14 cellular contexts compared by ENCODE assay signal in genomic region chr15:78093242-78094020, GRCh38. TPM values are rescaled to one million over a fixed set of nuclear protein-coding genes. Genes with fewer than 3 reads are reported as not detected.
DNase-seq lines count a peak whose midpoint lies in the region; ATAC-seq and TF ChIP-seq lines count a peak whose summit lies in the region.
"Had no signal": no experiment of that assay in that cellular context is flagged by ENCODE, and none has a peak within 500 bp of the region (broad histone marks: within the 10 kb centered on the region; RNA-seq: fewer than 3 reads in every experiment).

No MANE protein-coding gene starts in this region.

- H3K4me3 ChIP-seq in upper lobe of left lung: no peak overlapping the region
- H3K4me3 ChIP-seq: A549, thoracic aorta had no signal

- no peak overlapping the region for H4K91ac ChIP-seq in H9 (ENCODE audit: insufficient read length, low read depth, low read length)

- H3K9ac ChIP-seq in H9 (ENCODE audit: extremely low read depth, insufficient read length, low read length): no peak overlapping the region

- H3K27me3 Mint-ChIP-seq in activated CD8-positive, alpha-beta memory T cell treated with anti-CD3 and anti-CD28 coated beads, Interleukin-2, amount 10 ng/mL, durations not matched to agents 7 days and 5 days: no peaks in the 10 kb centered on the region
- H3K27me3 Mint-ChIP-seq in H9 (ENCODE audit: low read depth): peaks cover 48% of the 10 kb centered on the region

- no peak for TF ChIP-seq POLR2A in upper lobe of left lung (IDR thresholded peaks at IDR 0.05)

- H3K4me2 ChIP-seq in H9 (ENCODE audit: insufficient read depth, insufficient read length, low read length): no peak overlapping the region
- H3K4me2 ChIP-seq: A549 had no signal

- H2AK5ac ChIP-seq in H9 (ENCODE audit: insufficient read length, low read length): no peak overlapping the region

- H3K56ac ChIP-seq in H9 (ENCODE audit: insufficient read length, low read depth, low read length): no peak overlapping the region

- H2BK12ac ChIP-seq in H9 (ENCODE audit: insufficient read length, low read depth, low read length): no peak overlapping the region

- H3K27me3 ChIP-seq in upper lobe of left lung: no peaks in the 10 kb centered on the region
- no peaks in the 10 kb centered on the region; the same call in 1 of the 2 replicates for H3K27me3 ChIP-seq in H9 (ENCODE audit: insufficient read depth, low read length)

- H3K4me1 Mint-ChIP-seq in activated CD8-positive, alpha-beta memory T cell treated with anti-CD3 and anti-CD28 coated beads, Interleukin-2, amount 10 ng/mL, durations not matched to agents 7 days and 5 days: peaks cover 41% of the 10 kb centered on the region
- peaks cover 4 to 6% of the 10 kb centered on the region in 2 experiments for H3K4me1 Mint-ChIP-seq in H9

- WGBS in upper lobe of left lung, 2 donors: 67 to 72% methylated on average over 3 to 5 of the region's 5 CpGs
- no CpG with 5 or more reads among the region's 5 CpGs for WGBS in H9 (ENCODE audit: extremely low coverage, insufficient read length, low lambda C conversion rate)

- no peak overlapping the region for H3K23ac ChIP-seq in H9 (ENCODE audit: insufficient read length, low read depth, low read length)

- no peak overlapping the region for H2BK5ac ChIP-seq in H9 (ENCODE audit: insufficient read length, low read length)

- no peak overlapping the region for H2AFZ ChIP-seq in H9 (ENCODE audit: low read length)

- no peak overlapping the region for H3K14ac ChIP-seq in H9 (ENCODE audit: insufficient read depth, low read length)

- ATAC-seq in activated CD8-positive, alpha-beta memory T cell treated with anti-CD3 and anti-CD28 coated beads, Interleukin-2, amount 10 ng/mL, durations not matched to agents 7 days and 5 days: peak; percentile 63
- ATAC-seq in upper lobe of left lung (ENCODE audit: low FRiP score in 2 of 2): peak; percentile 23 to 83

- H3K23me2 ChIP-seq in H9 (ENCODE audit: insufficient read length, low read depth, low read length, poor library complexity, severe bottlenecking): no peaks in the 10 kb centered on the region

- H3K36me3 ChIP-seq in upper lobe of left lung: no peaks in the 10 kb centered on the region
- H3K36me3 ChIP-seq: thoracic aorta had no signal

- H3K4me3 Mint-ChIP-seq in activated CD8-positive, alpha-beta memory T cell treated with anti-CD3 and anti-CD28 coated beads, Interleukin-2, amount 10 ng/mL, durations not matched to agents 7 days and 5 days: no peak overlapping the region
- H3K4me3 Mint-ChIP-seq in H9: no peak overlapping the region

- no peak overlapping the region for H4K5ac ChIP-seq in H9 (ENCODE audit: insufficient read length, low read depth, low read length)

- no peak overlapping the region for H3K4ac ChIP-seq in H9 (ENCODE audit: low read depth, low read length)

- TF ChIP-seq CTCF in upper lobe of left lung (IDR thresholded peaks at IDR 0.05): no peak
- no peak for TF ChIP-seq CTCF in H9 (conservative IDR thresholded peaks at IDR 0.05)

- H4K8ac ChIP-seq in H9 (replicated peaks; ENCODE audit: insufficient read length, low read depth, low read length): no peak overlapping the region

- no peak overlapping the region for H2BK15ac ChIP-seq in H9 (ENCODE audit: low read depth, low read length)

- no peaks in the 10 kb centered on the region for H3K9me3 ChIP-seq in upper lobe of left lung
- no peaks in the 10 kb centered on the region for H3K9me3 ChIP-seq in H9 (ENCODE audit: control insufficient read depth, low read depth, low read length)
- H3K9me3 ChIP-seq: A549, thoracic aorta had no signal

- peak overlapping the region; percentile 61 for H3K27ac Mint-ChIP-seq in activated CD8-positive, alpha-beta memory T cell treated with anti-CD3 and anti-CD28 coated beads, Interleukin-2, amount 10 ng/mL, durations not matched to agents 7 days and 5 days
- no peak overlapping the region for H3K27ac Mint-ChIP-seq in H9

- peaks cover 9% of the 10 kb centered on the region for H3K36me3 Mint-ChIP-seq in activated CD8-positive, alpha-beta memory T cell treated with anti-CD3 and anti-CD28 coated beads, Interleukin-2, amount 10 ng/mL, durations not matched to agents 7 days and 5 days
- no peaks in the 10 kb centered on the region for H3K36me3 Mint-ChIP-seq in H9 (ENCODE audit: insufficient read depth in 1 of 3, low read depth in 3 of 3)

- no peaks in the 10 kb centered on the region for H4K20me1 ChIP-seq in H9 (ENCODE audit: control insufficient read depth, insufficient read depth, insufficient read length)

- peak overlapping the region in 2 of 4 donors; percentile 4 to 59 for H3K27ac ChIP-seq in upper lobe of left lung
- no peak overlapping the region for H3K27ac ChIP-seq in H9 (ENCODE audit: insufficient read length, low read depth, low read length)
- H3K27ac ChIP-seq: A549, thoracic aorta had no signal

- no peak overlapping the region for H2BK120ac ChIP-seq in H9 (ENCODE audit: low read depth, low read length, poor library complexity, severe bottlenecking)

- no peak overlapping the region for H3K18ac ChIP-seq in H9 (ENCODE audit: insufficient read length, low read depth, low read length)

- H3K4me1 ChIP-seq in upper lobe of left lung (peaks cover 5 to 16% (median 11%) of the 10 kb centered on the region in 4 donors), H9 (ENCODE audit: insufficient read depth, low read length) (no peaks in the 10 kb centered on the region)

- peak in 1 of 4 donors; percentile 65 for TF ChIP-seq EP300 in upper lobe of left lung (IDR thresholded peaks at IDR 0.05)

- H2BK20ac ChIP-seq in H9 (ENCODE audit: low read depth, low read length, poor library complexity, severe bottlenecking): no peak overlapping the region

- H3K79me2 ChIP-seq in H9 (ENCODE audit: insufficient read depth, low read length): no peaks in the 10 kb centered on the region

- H3K9me3 Mint-ChIP-seq in activated CD8-positive, alpha-beta memory T cell treated with anti-CD3 and anti-CD28 coated beads, Interleukin-2, amount 10 ng/mL, durations not matched to agents 7 days and 5 days (ENCODE audit: low read depth): peaks cover 6% of the 10 kb centered on the region
- H3K9me3 Mint-ChIP-seq in H9: peaks cover 0 to 3% of the 10 kb centered on the region in 2 experiments; a peak in 1 of 5 replicates

- H3K79me1 ChIP-seq in H9 (ENCODE audit: insufficient read depth, low read depth, low read length, poor library complexity, severe bottlenecking): no peaks in the 10 kb centered on the region

- H3T11ph ChIP-seq in H9 (ENCODE audit: low read length): no peak overlapping the region

- CTCF ChIA-PET in activated CD8-positive, alpha-beta memory T cell treated with anti-CD3 and anti-CD28 coated beads, Interleukin-2, amount 10 ng/mL, durations not matched to agents 7 days and 5 days (lab: Charles Lee): interaction anchor here (1.0 to 5.7 kb wide), 10 partner anchors 10 to 147 kb away, joined by 3 to 34 read pairs (median 4); no protein-coding TSS in a partner anchor

- DNase-seq in activated CD8-positive, alpha-beta memory T cell treated with anti-CD3 and anti-CD28 coated beads, Interleukin-2, amount 10 ng/mL, durations not matched to agents 7 days and 5 days: no peak
- DNase-seq in activated CD8-positive, alpha-beta memory T cell treated with anti-CD3 and anti-CD28 coated beads for 24 hours: no peak
- peak; percentile 38 for DNase-seq in amniotic stem cell (lab: John Stamatoyannopoulos, UW)
- DNase-seq in iris pigment epithelial cell (ENCODE audit: low read depth): peak; percentile 77
- peak in 1 of 2 donors; percentile 15 for DNase-seq in upper lobe of left lung
- DNase-seq in H9: no peak
- no peak for DNase-seq in DMS 273 (lab: John Stamatoyannopoulos, UW; ENCODE audit: unreplicated experiment)
- DNase-seq in GOT3 (lab: John Stamatoyannopoulos, UW): no peak
- DNase-seq: H7, Karpas-422, NCI-H526 treated with DMSO at 0.1 percent for 48 hours, SIG-M5 had no signal

RNA-seq across cellular contexts. Expression of gene SH2D7, which starts 1.1 kb away (rescaled TPM):
- under 1 TPM; 0.26 to 0.28 TPM for total RNA-seq in activated CD8-positive, alpha-beta memory T cell treated with anti-CD3 and anti-CD28 coated beads, Interleukin-2, amount 10 ng/mL, durations not matched to agents 7 days and 5 days
- total RNA-seq in upper lobe of left lung: under 1 TPM in 1 of 6 donors, not detected in 5; 0.09 TPM
- not detected in 2 replicates for total RNA-seq in H9 (2021)
- total RNA-seq: H7, thoracic aorta had no signal

RNA-seq across cellular contexts. Expression of gene TBC1D2B, which starts 15.9 kb away (rescaled TPM):
- total RNA-seq in activated CD8-positive, alpha-beta memory T cell treated with anti-CD3 and anti-CD28 coated beads, Interleukin-2, amount 10 ng/mL, durations not matched to agents 7 days and 5 days: 100 to 1,000 TPM; 118 to 135 TPM
- total RNA-seq in upper lobe of left lung (100 to 1,000 TPM in 1 of 6 donors, 10 to 100 TPM in 5; 31.5 to 103 (median 64.2) TPM), H9 (2021) (16.0 and 17.6 TPM in 2 replicates)

RNA-seq across cellular contexts. Expression of gene CIB2, which starts 37.8 kb away (rescaled TPM):
- 1 to 10 TPM in 1 of 2 experiments, under 1 TPM in 1; 0.94 to 1.2 TPM for total RNA-seq in activated CD8-positive, alpha-beta memory T cell treated with anti-CD3 and anti-CD28 coated beads, Interleukin-2, amount 10 ng/mL, durations not matched to agents 7 days and 5 days
- 1 to 10 TPM in 3 of 6 donors, under 1 TPM in 2, not detected in 1; 0.77 to 5.2 (median 1.2) TPM for total RNA-seq in upper lobe of left lung
- 37.1 and 43.2 TPM in 2 replicates for total RNA-seq in H9 (2021)

RNA-seq across cellular contexts. Expression of gene IDH3A, which starts 55.7 kb away (rescaled TPM):
- total RNA-seq in activated CD8-positive, alpha-beta memory T cell treated with anti-CD3 and anti-CD28 coated beads, Interleukin-2, amount 10 ng/mL, durations not matched to agents 7 days and 5 days: 100 to 1,000 TPM in 1 of 2 experiments, 10 to 100 TPM in 1; 97.9 to 105 TPM
- total RNA-seq in upper lobe of left lung (10 to 100 TPM; 17.5 to 80.1 (median 48.2) TPM), H9 (2021) (38.9 and 40.2 TPM in 2 replicates)

Comparison
In these comparisons a context has a peak if more than half of its experiments do, and no peak if none do; other contexts are left out.
1. DNase-seq: peak in amniotic stem cell (single experiment) and iris pigment epithelial cell (single experiment); none in activated CD8-positive, alpha-beta memory T cell treated with anti-CD3 and anti-CD28 coated beads, Interleukin-2, amount 10 ng/mL, durations not matched to agents 7 days and 5 days (single experiment), activated CD8-positive, alpha-beta memory T cell treated with anti-CD3 and anti-CD28 coated beads for 24 hours (single experiment), H9 (single experiment), DMS 273 (single experiment) and GOT3 (single experiment).